ENCODE assay signal across 24 cellular contexts in genomic region chr16:58389724-58390123, GRCh38.
"Had no signal": no experiment of that assay in that cellular context is flagged by ENCODE, and none has a peak within 500 bp of the region (broad histone marks: within the 10 kb centered on the region; RNA-seq: fewer than 3 reads in every experiment).

No MANE protein-coding gene starts in this region.

- ATAC-seq: Panc1, PC-3, T-cell had no signal

- H3K4me3 Mint-ChIP-seq: T-cell; T-helper 1 cell treated with Interleukin-12 subunit alpha and Interleukin-12 subunit beta and Interleukin-4 antibody, amounts not matched to agents 30 μg/mL and 1 μg/mL, for 36 hours had no signal

- H3K9me3 ChIP-seq: SK-N-SH had no signal

- DNase-seq: Kasumi-1; MM.1S; NCI-H1092 treated with DMSO at 0.1 percent for 48 hours; NCI-H1436 treated with DMSO at 0.1 percent for 48 hours; NCI-H1694; NCI-H187 treated with DMSO at 0.1 percent for 48 hours; NCI-H2029 treated with DMSO at 0.1 percent for 48 hours; NCI-H2107; NCI-H2171 treated with DMSO at 0.1 percent for 48 hours; NCI-H345; NCI-H446 treated with DMSO at 0.1 percent for 48 hours; NCI-H510A treated with DMSO at 0.1 percent for 48 hours; NCI-H526; NCI-H774; NK-92 treated with Interleukin-12 subunit alpha and Interleukin-12 subunit beta, amount 100 ng/mL, for 24 hours; PC-3; SHP77; SK-N-SH; SW 1271; T-cell had no signal

- H3K27ac Mint-ChIP-seq: T-cell; T-helper 1 cell treated with Interleukin-12 subunit alpha and Interleukin-12 subunit beta and Interleukin-4 antibody, amounts not matched to agents 30 μg/mL and 1 μg/mL, for 36 hours had no signal

- H3K36me3 Mint-ChIP-seq: T-cell had no signal

- H3K27ac ChIP-seq: KMS-11, RWPE1 had no signal

- H3K9me3 Mint-ChIP-seq: T-cell; T-helper 1 cell treated with Interleukin-12 subunit alpha and Interleukin-12 subunit beta and Interleukin-4 antibody, amounts not matched to agents 30 μg/mL and 1 μg/mL, for 36 hours had no signal
